8 cellular contexts compared by ENCODE assay signal in the genomic region with DNA sequence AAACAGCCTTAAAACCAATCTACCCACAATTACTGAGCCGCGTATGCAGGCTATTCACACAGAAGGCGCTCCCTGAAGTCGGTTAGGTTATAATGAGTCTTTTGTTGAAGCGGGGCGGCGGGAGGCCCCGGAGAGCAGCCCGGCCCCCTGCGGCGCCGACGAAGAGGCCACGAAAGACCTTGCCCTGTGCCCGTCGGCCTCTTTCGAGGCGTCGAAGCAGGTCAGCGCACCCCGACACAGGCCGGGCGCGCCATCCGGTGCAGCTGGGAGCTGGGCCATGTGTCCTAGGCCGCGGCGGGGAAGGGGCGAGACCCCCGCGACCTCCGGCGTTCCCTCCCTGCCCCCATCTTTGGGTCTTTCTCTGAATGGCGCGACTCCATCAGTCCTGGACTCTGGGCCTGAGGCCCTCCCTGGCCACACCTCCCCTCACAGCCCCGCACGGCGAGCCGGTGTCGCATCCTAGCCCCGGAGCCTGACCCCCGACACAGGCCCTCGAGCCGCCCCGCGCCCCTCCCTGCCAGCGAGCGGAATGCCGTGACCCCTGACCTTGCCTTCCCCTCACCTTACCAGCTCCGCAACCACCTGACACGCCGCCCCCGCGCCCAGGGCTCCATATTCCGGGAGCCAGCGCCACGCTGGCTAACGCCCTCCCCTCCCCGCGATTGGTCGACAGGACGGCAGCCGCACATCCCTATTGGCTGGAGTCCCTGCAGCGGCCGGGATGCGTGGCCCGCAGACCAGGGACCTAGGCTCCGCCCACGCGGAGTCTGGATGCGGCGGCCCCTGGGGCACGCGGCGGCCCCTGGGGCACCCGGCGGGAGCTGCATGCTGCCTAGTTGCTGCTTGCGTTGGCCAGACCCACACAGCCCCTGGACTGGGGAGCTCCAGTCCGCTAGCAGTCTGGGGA. TPM values are rescaled to one million over a fixed set of nuclear protein-coding genes. Genes with fewer than 3 reads are reported as not detected.
DNase-seq lines count a peak whose midpoint lies in the region; ATAC-seq and TF ChIP-seq lines count a peak whose summit lies in the region.

A gene (minus strand): TSS at position 637 of the 907 bp plus-strand sequence. CDS start 15,656 bp downstream, outside the sequence.

- peak; percentile 96 for ATAC-seq in HG02610 (IDR thresholded peaks at IDR 0.05; ENCODE audit: unreplicated experiment)
- ATAC-seq in SK-N-SH treated with all-trans-retinoic acid at 6 μM for 48 hours: peak; percentile 97

- WGBS in suprapubic skin: under 1% methylated on average over 20 of the region's 79 CpGs

- H3K36me3 ChIP-seq in suprapubic skin: no peaks in the 10 kb centered on the region

- H3K4me1 Mint-ChIP-seq in activated naive CD4-positive, alpha-beta T cell treated with anti-CD3 and anti-CD28 coated beads, Interleukin-2, amount 50 U/mL, for 24 hours: peaks cover 60% of the 10 kb centered on the region

- DNase-seq in NCI-H1092 treated with DMSO at 0.1 percent for 48 hours (lab: John Stamatoyannopoulos, UW) (peak; percentile 90), glomerular endothelial cell (ENCODE audit: extremely low read depth, low read depth, low spot score) (no peak), occipital lobe (lab: John Stamatoyannopoulos, UW) (peak; percentile 94), suprapubic skin (ENCODE audit: low spot score in 2 of 2) (peak; percentile 97 to 98)

- H3K9me3 ChIP-seq in suprapubic skin: no peaks in the 10 kb centered on the region

- TF ChIP-seq POLR2A in suprapubic skin (IDR thresholded peaks at IDR 0.05): peak; percentile 42 to 62

- H3K27ac Mint-ChIP-seq in activated naive CD4-positive, alpha-beta T cell treated with anti-CD3 and anti-CD28 coated beads, Interleukin-2, amount 50 U/mL, for 24 hours: peak within 1 kb of the TSS; percentile 100

- TF ChIP-seq EP300 in suprapubic skin (IDR thresholded peaks at IDR 0.05): no peak

- peaks cover 44% of the 10 kb centered on the region for H3K4me1 ChIP-seq in suprapubic skin

- TF ChIP-seq CTCF in suprapubic skin (IDR thresholded peaks at IDR 0.05): peak in 1 of 2 donors; percentile 13

- no peaks in the 10 kb centered on the region for H3K27me3 ChIP-seq in suprapubic skin

- H3K4me3 ChIP-seq in GM08714 (ENCODE audit: low read length) (peak within 1 kb of the TSS; percentile 91), suprapubic skin (peak within 1 kb of the TSS; percentile 86)

- H3K27me3 Mint-ChIP-seq in activated naive CD4-positive, alpha-beta T cell treated with anti-CD3 and anti-CD28 coated beads, Interleukin-2, amount 50 U/mL, for 24 hours: no peaks in the 10 kb centered on the region

- H3K4me3 Mint-ChIP-seq in activated naive CD4-positive, alpha-beta T cell treated with anti-CD3 and anti-CD28 coated beads, Interleukin-2, amount 50 U/mL, for 24 hours: peak within 1 kb of the TSS; percentile 98

- H3K27ac ChIP-seq in suprapubic skin: peak within 1 kb of the TSS; percentile 96

- H3K36me3 Mint-ChIP-seq in activated naive CD4-positive, alpha-beta T cell treated with anti-CD3 and anti-CD28 coated beads, Interleukin-2, amount 50 U/mL, for 24 hours: no peaks in the 10 kb centered on the region

- H3K9me3 Mint-ChIP-seq in activated naive CD4-positive, alpha-beta T cell treated with anti-CD3 and anti-CD28 coated beads, Interleukin-2, amount 50 U/mL, for 24 hours: no peaks in the 10 kb centered on the region

TF ChIP-seq in SK-N-SH treated with all-trans-retinoic acid at 6 μM for 48 hours, 23 proteins besides CTCF, POLR2A, EP300 and RAD21:
- TF ChIP-seq, protein P1, sequence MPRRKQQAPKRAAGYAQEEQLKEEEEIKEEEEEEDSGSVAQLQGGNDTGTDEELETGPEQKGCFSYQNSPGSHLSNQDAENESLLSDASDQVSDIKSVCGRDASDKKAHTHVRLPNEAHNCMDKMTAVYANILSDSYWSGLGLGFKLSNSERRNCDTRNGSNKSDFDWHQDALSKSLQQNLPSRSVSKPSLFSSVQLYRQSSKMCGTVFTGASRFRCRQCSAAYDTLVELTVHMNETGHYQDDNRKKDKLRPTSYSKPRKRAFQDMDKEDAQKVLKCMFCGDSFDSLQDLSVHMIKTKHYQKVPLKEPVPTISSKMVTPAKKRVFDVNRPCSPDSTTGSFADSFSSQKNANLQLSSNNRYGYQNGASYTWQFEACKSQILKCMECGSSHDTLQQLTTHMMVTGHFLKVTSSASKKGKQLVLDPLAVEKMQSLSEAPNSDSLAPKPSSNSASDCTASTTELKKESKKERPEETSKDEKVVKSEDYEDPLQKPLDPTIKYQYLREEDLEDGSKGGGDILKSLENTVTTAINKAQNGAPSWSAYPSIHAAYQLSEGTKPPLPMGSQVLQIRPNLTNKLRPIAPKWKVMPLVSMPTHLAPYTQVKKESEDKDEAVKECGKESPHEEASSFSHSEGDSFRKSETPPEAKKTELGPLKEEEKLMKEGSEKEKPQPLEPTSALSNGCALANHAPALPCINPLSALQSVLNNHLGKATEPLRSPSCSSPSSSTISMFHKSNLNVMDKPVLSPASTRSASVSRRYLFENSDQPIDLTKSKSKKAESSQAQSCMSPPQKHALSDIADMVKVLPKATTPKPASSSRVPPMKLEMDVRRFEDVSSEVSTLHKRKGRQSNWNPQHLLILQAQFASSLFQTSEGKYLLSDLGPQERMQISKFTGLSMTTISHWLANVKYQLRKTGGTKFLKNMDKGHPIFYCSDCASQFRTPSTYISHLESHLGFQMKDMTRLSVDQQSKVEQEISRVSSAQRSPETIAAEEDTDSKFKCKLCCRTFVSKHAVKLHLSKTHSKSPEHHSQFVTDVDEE (CRISPR knock-in tag; IDR thresholded peaks at IDR 0.05): peak; percentile 35; the same call in 1 of the 2 replicates
- TF ChIP-seq ZC3H10 (CRISPR knock-in tag; IDR thresholded peaks at IDR 0.05) (no peak), ZFP3 (CRISPR knock-in tag; IDR thresholded peaks at IDR 0.05) (no peak), ZFP30 (CRISPR knock-in tag; IDR thresholded peaks at IDR 0.05) (no peak), ZNF8 (CRISPR knock-in tag; IDR thresholded peaks at IDR 0.05) (no peak)
- TF ChIP-seq, protein P2, sequence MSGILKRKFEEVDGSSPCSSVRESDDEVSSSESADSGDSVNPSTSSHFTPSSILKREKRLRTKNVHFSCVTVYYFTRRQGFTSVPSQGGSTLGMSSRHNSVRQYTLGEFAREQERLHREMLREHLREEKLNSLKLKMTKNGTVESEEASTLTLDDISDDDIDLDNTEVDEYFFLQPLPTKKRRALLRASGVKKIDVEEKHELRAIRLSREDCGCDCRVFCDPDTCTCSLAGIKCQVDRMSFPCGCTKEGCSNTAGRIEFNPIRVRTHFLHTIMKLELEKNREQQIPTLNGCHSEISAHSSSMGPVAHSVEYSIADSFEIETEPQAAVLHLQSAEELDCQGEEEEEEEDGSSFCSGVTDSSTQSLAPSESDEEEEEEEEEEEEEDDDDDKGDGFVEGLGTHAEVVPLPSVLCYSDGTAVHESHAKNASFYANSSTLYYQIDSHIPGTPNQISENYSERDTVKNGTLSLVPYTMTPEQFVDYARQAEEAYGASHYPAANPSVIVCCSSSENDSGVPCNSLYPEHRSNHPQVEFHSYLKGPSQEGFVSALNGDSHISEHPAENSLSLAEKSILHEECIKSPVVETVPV (CRISPR knock-in tag; IDR thresholded peaks at IDR 0.05): no peak

RNA-seq across cellular contexts. Expression of the gene that starts here (rescaled TPM):
- total RNA-seq in glomerular endothelial cell: 21.2 and 26.6 TPM in 2 replicates
- total RNA-seq in occipital lobe: 96.7 TPM
- 100 to 1,000 TPM in 1 of 4 donors, 10 to 100 TPM in 3; 39.0 to 108 (median 60.2) TPM for total RNA-seq in suprapubic skin
